In genomic region chrX:154329284-154329683, GRCh38 we compare ENCODE assay signal across 16 cellular contexts. TPM values are rescaled to one million over a fixed set of nuclear protein-coding genes. Genes with fewer than 3 reads are reported as not detected.
DNase-seq lines count a peak whose midpoint lies in the region; ATAC-seq and TF ChIP-seq lines count a peak whose summit lies in the region.
"Had no signal": no experiment of that assay in that cellular context is flagged by ENCODE, and none has a peak within 500 bp of the region (broad histone marks: within the 10 kb centered on the region; RNA-seq: fewer than 3 reads in every experiment).

No MANE protein-coding gene starts in this region.

- no peaks in the 10 kb centered on the region for H3K79me2 ChIP-seq in osteoblast (ENCODE audit: insufficient read depth, low read length)

- no peak overlapping the region for H3K4me3 ChIP-seq in osteoblast (ENCODE audit: insufficient read depth, low read length)

- DNase-seq in NCI-H526 (lab: John Stamatoyannopoulos, UW) (peak; percentile 18 to 37), NCI-H526 treated with DMSO at 0.1 percent for 48 hours (lab: John Stamatoyannopoulos, UW) (no peak), NCI-H1092 (lab: John Stamatoyannopoulos, UW) (peak; percentile 17), NCI-H69 (lab: John Stamatoyannopoulos, UW) (peak; percentile 68), osteoblast (ENCODE audit: insufficient read length, low spot score, missing footprints) (peak; percentile 78), iPS-NIHi7 (ENCODE audit: extremely low spot score) (no peak), nucleus accumbens (lab: John Stamatoyannopoulos, UW) (no peak)
- DNase-seq: CD4-positive, alpha-beta memory T cell; H9; Karpas-422; MM.1S; NCI-H2171; NCI-H524; PC-3; T-helper 1 cell had no signal

- H3K27ac ChIP-seq in osteoblast (ENCODE audit: low read depth, low read length), result no peak overlapping the region

- H3K4me2 ChIP-seq in osteoblast (ENCODE audit: insufficient read depth, low read length), result no peak overlapping the region

- no peaks in the 10 kb centered on the region for H3K9me3 ChIP-seq in osteoblast (ENCODE audit: low read depth, low read length)

- H3K27me3 ChIP-seq in osteoblast (ENCODE audit: insufficient read depth, low read length), result peaks cover 26% of the 10 kb centered on the region

- no peaks in the 10 kb centered on the region for H4K20me1 ChIP-seq in osteoblast (ENCODE audit: insufficient read depth, low read length)

- no peak for TF ChIP-seq CTCF in osteoblast (IDR thresholded peaks at IDR 0.05; ENCODE audit: extremely low read depth, low read depth, low read length)

- no peak for ATAC-seq in GM18519 (IDR thresholded peaks at IDR 0.05; ENCODE audit: low FRiP score, unreplicated experiment)
- ATAC-seq: PC-3 had no signal

- H2AFZ ChIP-seq in osteoblast (ENCODE audit: low read length), result no peak overlapping the region

- no peaks in the 10 kb centered on the region for H3K36me3 ChIP-seq in osteoblast (ENCODE audit: insufficient read depth, low read length)

- peaks cover 13% of the 10 kb centered on the region for H3K4me1 ChIP-seq in osteoblast (ENCODE audit: insufficient read depth, low read length)

RNA-seq across cellular contexts. Expression of gene TKTL1, which starts 33.7 kb away (rescaled TPM):
- total RNA-seq in osteoblast, result not detected in 2 replicates
- total RNA-seq: H9, PC-3 had no signal

RNA-seq across cellular contexts. Expression of gene TEX28, which starts 34.4 kb away (rescaled TPM):
- not detected in 2 replicates for total RNA-seq in osteoblast
- total RNA-seq: CD4-positive, alpha-beta memory T cell; H9 had no signal

RNA-seq across cellular contexts. Expression of gene FLNA, which starts 45.1 kb away (rescaled TPM):
- 2,632 and 3,431 TPM in 2 replicates for total RNA-seq in osteoblast

RNA-seq across cellular contexts. Expression of gene EMD, which starts 49.8 kb away (rescaled TPM):
- 28.0 and 29.7 TPM in 2 replicates for total RNA-seq in osteoblast

Comparison
In these comparisons a context has a peak if more than half of its experiments do, and no peak if none do; other contexts are left out.
1. DNase-seq: peak in NCI-H526 (2 of 2), NCI-H1092 (single experiment), NCI-H69 (single experiment) and osteoblast (single experiment); none in NCI-H526 treated with DMSO at 0.1 percent for 48 hours (single experiment), iPS-NIHi7 (single experiment) and nucleus accumbens (0 of 56).